1 cellular context compared by ENCODE assay signal in the genomic region with DNA sequence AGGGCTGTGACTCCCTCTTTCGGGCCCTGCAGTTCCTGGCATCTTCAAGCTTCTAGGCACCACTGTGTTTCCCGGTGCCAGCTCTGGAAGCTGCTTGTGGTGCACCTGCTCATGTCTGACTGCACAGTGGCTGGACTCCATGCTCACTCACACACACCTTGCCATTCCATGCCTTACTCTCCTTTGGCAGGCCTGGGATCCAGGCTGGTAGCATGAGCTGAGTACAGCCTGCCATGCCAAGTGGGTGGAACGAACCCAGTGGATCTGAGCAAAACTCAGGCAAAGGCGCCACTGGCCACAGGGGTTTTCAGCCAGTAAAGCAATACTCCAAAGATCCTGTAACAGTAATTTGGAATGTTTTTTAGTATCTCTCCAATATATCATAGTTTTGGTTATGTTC.
TF ChIP-seq lines count a peak whose summit lies in the region.

No MANE protein-coding gene starts in this region.

TF ChIP-seq in GM23338, 12 proteins besides CTCF, POLR2A, EP300 and RAD21 (continued from another document):
- TF ChIP-seq, protein P1, sequence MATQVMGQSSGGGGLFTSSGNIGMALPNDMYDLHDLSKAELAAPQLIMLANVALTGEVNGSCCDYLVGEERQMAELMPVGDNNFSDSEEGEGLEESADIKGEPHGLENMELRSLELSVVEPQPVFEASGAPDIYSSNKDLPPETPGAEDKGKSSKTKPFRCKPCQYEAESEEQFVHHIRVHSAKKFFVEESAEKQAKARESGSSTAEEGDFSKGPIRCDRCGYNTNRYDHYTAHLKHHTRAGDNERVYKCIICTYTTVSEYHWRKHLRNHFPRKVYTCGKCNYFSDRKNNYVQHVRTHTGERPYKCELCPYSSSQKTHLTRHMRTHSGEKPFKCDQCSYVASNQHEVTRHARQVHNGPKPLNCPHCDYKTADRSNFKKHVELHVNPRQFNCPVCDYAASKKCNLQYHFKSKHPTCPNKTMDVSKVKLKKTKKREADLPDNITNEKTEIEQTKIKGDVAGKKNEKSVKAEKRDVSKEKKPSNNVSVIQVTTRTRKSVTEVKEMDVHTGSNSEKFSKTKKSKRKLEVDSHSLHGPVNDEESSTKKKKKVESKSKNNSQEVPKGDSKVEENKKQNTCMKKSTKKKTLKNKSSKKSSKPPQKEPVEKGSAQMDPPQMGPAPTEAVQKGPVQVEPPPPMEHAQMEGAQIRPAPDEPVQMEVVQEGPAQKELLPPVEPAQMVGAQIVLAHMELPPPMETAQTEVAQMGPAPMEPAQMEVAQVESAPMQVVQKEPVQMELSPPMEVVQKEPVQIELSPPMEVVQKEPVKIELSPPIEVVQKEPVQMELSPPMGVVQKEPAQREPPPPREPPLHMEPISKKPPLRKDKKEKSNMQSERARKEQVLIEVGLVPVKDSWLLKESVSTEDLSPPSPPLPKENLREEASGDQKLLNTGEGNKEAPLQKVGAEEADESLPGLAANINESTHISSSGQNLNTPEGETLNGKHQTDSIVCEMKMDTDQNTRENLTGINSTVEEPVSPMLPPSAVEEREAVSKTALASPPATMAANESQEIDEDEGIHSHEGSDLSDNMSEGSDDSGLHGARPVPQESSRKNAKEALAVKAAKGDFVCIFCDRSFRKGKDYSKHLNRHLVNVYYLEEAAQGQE (IDR thresholded peaks at IDR 0.05; ENCODE audit: unreplicated experiment): no peak
